Comparison of ENCODE assay signal across 8 cellular contexts in the genomic region with DNA sequence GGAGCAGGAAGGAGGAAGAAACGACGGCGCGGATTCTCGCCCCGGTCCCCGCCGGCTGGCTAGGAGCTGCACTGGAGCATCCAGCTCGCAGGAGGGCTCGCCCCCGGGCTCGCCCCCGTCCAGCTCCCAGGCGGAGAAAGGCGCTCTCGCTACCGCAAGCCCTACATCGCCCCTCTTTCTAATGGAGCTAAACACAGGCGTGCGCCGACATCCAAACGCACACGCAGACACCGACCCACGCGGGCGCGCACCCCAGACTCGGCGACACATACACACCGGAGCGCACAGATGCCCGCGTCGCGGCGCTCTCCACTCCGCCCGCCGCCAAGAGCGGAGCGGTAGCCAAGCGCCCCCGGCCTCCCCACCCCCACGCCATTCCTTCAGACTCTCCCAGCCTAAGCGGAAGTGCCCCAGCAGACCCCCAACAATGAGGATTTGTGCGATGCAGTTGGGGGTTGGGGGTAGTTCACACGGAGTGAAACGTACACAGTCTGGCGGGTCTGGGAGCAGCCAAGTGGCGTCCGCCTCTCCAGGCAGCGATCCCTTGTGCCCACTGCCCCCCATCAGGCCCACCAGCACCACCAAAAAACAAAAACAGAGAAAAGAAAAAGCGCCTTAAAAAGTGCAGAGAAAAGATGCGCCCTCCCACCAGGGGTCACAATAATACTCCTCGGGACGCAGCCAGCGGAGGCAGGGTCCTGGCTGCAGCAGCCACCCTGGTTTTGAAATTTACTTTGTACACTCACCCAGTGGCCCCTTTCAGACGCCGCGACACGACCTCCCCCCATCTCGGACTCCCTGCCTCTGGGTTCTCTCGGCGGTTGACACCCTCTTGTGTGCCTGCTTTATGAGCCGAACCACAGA. TPM values are rescaled to one million over a fixed set of nuclear protein-coding genes. Genes with fewer than 3 reads are reported as not detected.
DNase-seq lines count a peak whose midpoint lies in the region; ATAC-seq and TF ChIP-seq lines count a peak whose summit lies in the region.

No MANE protein-coding gene starts in this region.

- H3K4me3 ChIP-seq in WI38 (ENCODE audit: low read depth, low read length) (peak overlapping the region; percentile 60), iPS-11a (ENCODE audit: low read depth, low read length) (peak overlapping the region; percentile 62), spleen (peak overlapping the region in 5 of 8 donors; percentile 5 to 54 (median 14))

- DNase-seq in DMS 273 (lab: John Stamatoyannopoulos, UW; ENCODE audit: unreplicated experiment) = peak; percentile 75
- DNase-seq in DMS 273 treated with DMSO at 0.1 percent for 48 hours (lab: John Stamatoyannopoulos, UW) = no peak
- no peak for DNase-seq in spleen
- DNase-seq in NK-92 treated with Interleukin-12 subunit alpha and Interleukin-12 subunit beta, amount 100 ng/mL, for 24 hours (lab: John Stamatoyannopoulos, UW) = no peak

- ATAC-seq in HG03280 (IDR thresholded peaks at IDR 0.05; ENCODE audit: unreplicated experiment) (no peak), GM18858 (IDR thresholded peaks at IDR 0.05; ENCODE audit: unreplicated experiment) (no peak)

- TF ChIP-seq POLR2A in spleen (IDR thresholded peaks at IDR 0.05) = no peak

- H3K4me1 ChIP-seq in spleen = peaks cover 7 to 29% (median 18%) of the 10 kb centered on the region in 6 donors

- no peaks in the 10 kb centered on the region for H3K36me3 ChIP-seq in spleen

- no peaks in the 10 kb centered on the region for H3K9me3 ChIP-seq in spleen

- TF ChIP-seq CTCF in WI38 (IDR thresholded peaks at IDR 0.05; ENCODE audit: low read depth, low read length) = no peak; the same call in 1 of the 2 replicates
- no peak for TF ChIP-seq CTCF in spleen (IDR thresholded peaks at IDR 0.05 in 8 of 11, conservative IDR thresholded peaks at IDR 0.05 in 3 of 11)

- H3K27ac ChIP-seq in spleen = no peak overlapping the region

- 2 to 5% (median 3%) methylated on average over 62 to 66 of the region's 66 CpGs for WGBS in spleen, 5 donors

- peaks cover 6 to 95% (median 63%) of the 10 kb centered on the region in 7 donors for H3K27me3 ChIP-seq in spleen (replicated peaks in 1 of 7)

- intact Hi-C loops in spleen (cut with DNase I; ENCODE audit: low total_unique reads) = no loop called here

RNA-seq across cellular contexts. Expression of a gene that starts 1.4 kb away (rescaled TPM):
- under 1 TPM in 6 of 7 donors, not detected in 1; 0.09 to 0.70 (median 0.36) TPM for total RNA-seq in spleen
- under 1 TPM; 0.03 to 0.26 (median 0.07) TPM for polyA plus RNA-seq in spleen
